In genomic region chr5:119913425-119913824, GRCh38 we compare ENCODE assay signal across 24 cellular contexts.
DNase-seq lines count a peak whose midpoint lies in the region; ATAC-seq, FAIRE-seq and TF ChIP-seq lines count a peak whose summit lies in the region.
"Had no signal": no experiment of that assay in that cellular context is flagged by ENCODE, and none has a peak within 500 bp of the region (broad histone marks: within the 10 kb centered on the region; RNA-seq: fewer than 3 reads in every experiment).

No MANE protein-coding gene starts in this region.

- FAIRE-seq in HepG2 (lab: Jason Lieb, UNC) = no peak
- FAIRE-seq: GM12878, H1, K562 had no signal

- in situ Hi-C loops in HepG2 (cut with HindIII; ENCODE audit: extremely low pct_ligation_motif_present, low pct_unique_long_range_greater_than_20kb) = no loop called here

- no peaks in the 10 kb centered on the region for H4K20me1 ChIP-seq in HepG2 (ENCODE audit: insufficient read depth, low read length)

- H3K27me3 Mint-ChIP-seq in stimulated activated memory B cell treated with anti-CD40 and anti-IgM and Interleukin-4, amounts not matched to agents 10 μg/mL and 1 μg/mL and 100 μg/mL, for 72 hours = no peaks in the 10 kb centered on the region

- TF ChIP-seq RAD21 in HepG2 (CRISPR knock-in tag; IDR thresholded peaks at IDR 0.05) = no peak

- H3K4me3 Mint-ChIP-seq in stimulated activated memory B cell treated with anti-CD40 and anti-IgM and Interleukin-4, amounts not matched to agents 10 μg/mL and 1 μg/mL and 100 μg/mL, for 72 hours = no peak overlapping the region

- no peak for TF ChIP-seq POLR2A in HepG2 (IDR thresholded peaks at IDR 0.05; ENCODE audit: insufficient read depth in 1 of 2, low read depth in 2 of 2, low read length in 2 of 2)
- TF ChIP-seq POLR2A in right lobe of liver (IDR thresholded peaks at IDR 0.05) = no peak

- CTCF ChIA-PET in HepG2 (lab: Yijun Ruan, JAX; ENCODE audit: low intra/inter-chr PET ratio, low total read pairs) = no interaction called here

- H3K27me3 ChIP-seq in HepG2 (ENCODE audit: control insufficient read depth in 1 of 2, insufficient read depth in 2 of 2, low read length in 2 of 2) (no peaks in the 10 kb centered on the region), right lobe of liver (no peaks in the 10 kb centered on the region)
- H3K27me3 ChIP-seq: BE2C had no signal

- BruUV-seq in HepG2 (replicated peaks; lab: Mats Ljungman, UMichigan) = no TSS peak

- TF ChIP-seq EP300 in HepG2 (IDR thresholded peaks at IDR 0.05; ENCODE audit: low read depth in 2 of 2, low read length in 2 of 2) (no peak), HepG2 (CRISPR knock-in tag; IDR thresholded peaks at IDR 0.05; ENCODE audit: borderline replicate concordance) (no peak)

- H3K27ac ChIP-seq in HepG2 (ENCODE audit: extremely low read length, insufficient read depth, low read length) (no peak overlapping the region), right lobe of liver (no peak overlapping the region)
- H3K27ac ChIP-seq: RWPE1, SK-N-MC had no signal

- H3K4me1 ChIP-seq in HepG2 (ENCODE audit: insufficient read depth, low read length) (no peaks in the 10 kb centered on the region), right lobe of liver (no peaks in the 10 kb centered on the region)
- H3K4me1 ChIP-seq: BE2C had no signal

- TF ChIP-seq CTCF in HepG2 (CRISPR knock-in tag; IDR thresholded peaks at IDR 0.05) (no peak), right lobe of liver (IDR thresholded peaks at IDR 0.05) (no peak)

- H3K4me3 ChIP-seq in HepG2 (replicated peaks in 1 of 3; ENCODE audit: insufficient read depth in 1 of 3, low read depth in 2 of 3, low read length in 3 of 3) (no peak overlapping the region), right lobe of liver (no peak overlapping the region)
- H3K4me3 ChIP-seq: GM12878, K562, SK-N-MC had no signal

- DNase-seq in HepG2 (ENCODE audit: low spot score) (no peak), right lobe of liver (no peak), NCI-H510A treated with DMSO at 0.1 percent for 48 hours (lab: John Stamatoyannopoulos, UW) (peak; percentile 45), left colon (no peak), activated gamma-delta T cell (lab: John Stamatoyannopoulos, UW) (no peak), anterior cingulate cortex (lab: John Stamatoyannopoulos, UW) (no peak), HPDE6-E6E7 (ENCODE audit: extremely low spot score) (no peak)
- DNase-seq: BE2C; DND-41; MM.1S; NCI-H1048; NCI-H1436 treated with DMSO at 0.1 percent for 48 hours; NCI-H1930; NCI-H226; NCI-H524 treated with DMSO at 0.1 percent for 48 hours; NK-92 treated with Interleukin-12 subunit alpha and Interleukin-12 subunit beta, amount 100 ng/mL, for 24 hours; SHP77 treated with DMSO at 0.1 percent for 48 hours; SW 1271 had no signal

- WGBS in HepG2 (ENCODE audit: low lambda C conversion rate) = 0% methylated on average over 2 of the region's 3 CpGs
- 39% methylated on average over 3 of the region's 3 CpGs for WGBS in right lobe of liver (ENCODE audit: insufficient coverage, low coverage, low lambda C conversion rate, missing lambda C conversion rate)

- no peaks in the 10 kb centered on the region for H3K4me1 Mint-ChIP-seq in stimulated activated memory B cell treated with anti-CD40 and anti-IgM and Interleukin-4, amounts not matched to agents 10 μg/mL and 1 μg/mL and 100 μg/mL, for 72 hours

- H3K27ac Mint-ChIP-seq in stimulated activated memory B cell treated with anti-CD40 and anti-IgM and Interleukin-4, amounts not matched to agents 10 μg/mL and 1 μg/mL and 100 μg/mL, for 72 hours = no peak overlapping the region

- H3K9me3 ChIP-seq in HepG2 (ENCODE audit: low read length) (no peaks in the 10 kb centered on the region), right lobe of liver (no peaks in the 10 kb centered on the region)
- H3K9me3 ChIP-seq: BE2C had no signal

- ATAC-seq in HepG2 = no peak
- ATAC-seq in right lobe of liver = no peak
- ATAC-seq in left colon = peak; percentile 63
- ATAC-seq in stimulated activated memory B cell treated with anti-CD40 and anti-IgM and Interleukin-4, amounts not matched to agents 10 μg/mL and 1 μg/mL and 100 μg/mL, for 72 hours = peak; percentile 16
- ATAC-seq: GM12878, K562 had no signal

- intact Hi-C loops in HepG2 (cut with micrococcal nuclease; ENCODE audit: unreplicated experiment) = no loop called here
- intact Hi-C loops in right lobe of liver (cut with DNase I) = no loop called here
- intact Hi-C loops in left colon (cut with DNase I, micrococcal nuclease) = no loop called here

- no peak overlapping the region for H3K4me2 ChIP-seq in HepG2 (ENCODE audit: low read depth, low read length)

- H3K36me3 ChIP-seq in HepG2 (replicated peaks in 1 of 2; ENCODE audit: control insufficient read depth in 1 of 2, insufficient read depth in 2 of 2, low read length in 2 of 2) (no peaks in the 10 kb centered on the region), right lobe of liver (no peaks in the 10 kb centered on the region)
- H3K36me3 ChIP-seq: BE2C had no signal

- no peaks in the 10 kb centered on the region for H3K79me2 ChIP-seq in HepG2 (ENCODE audit: insufficient read depth, low read length)

- H3K9ac ChIP-seq in HepG2 (ENCODE audit: insufficient read depth, low read depth, low read length) = no peak overlapping the region

- no peak overlapping the region for H2AFZ ChIP-seq in HepG2 (ENCODE audit: low read length)

- POLR2A ChIA-PET in HepG2 (lab: Yijun Ruan, JAX) = no interaction called here

- no peaks in the 10 kb centered on the region for H3K36me3 Mint-ChIP-seq in stimulated activated memory B cell treated with anti-CD40 and anti-IgM and Interleukin-4, amounts not matched to agents 10 μg/mL and 1 μg/mL and 100 μg/mL, for 72 hours

- H3K9me3 Mint-ChIP-seq in stimulated activated memory B cell treated with anti-CD40 and anti-IgM and Interleukin-4, amounts not matched to agents 10 μg/mL and 1 μg/mL and 100 μg/mL, for 72 hours = peaks cover 2% of the 10 kb centered on the region

TF ChIP-seq in HepG2, 621 proteins besides CTCF, POLR2A, EP300 and RAD21:
- 0 out of 2 replicates have a peak, but pooled peaks have one; percentile 35 for TF ChIP-seq ZSCAN25 (CRISPR knock-in tag; IDR thresholded peaks at IDR 0.05)
- TF ChIP-seq ZNF512B (CRISPR knock-in tag; IDR thresholded peaks at IDR 0.05; ENCODE audit: borderline replicate concordance) = no peak

Comparison
In these comparisons a context has a peak if more than half of its experiments do, and no peak if none do; other contexts are left out.
1. ATAC-seq: peak in left colon (single experiment) and stimulated activated memory B cell treated with anti-CD40 and anti-IgM and Interleukin-4, amounts not matched to agents 10 μg/mL and 1 μg/mL and 100 μg/mL, for 72 hours (single experiment); none in HepG2 (single experiment) and right lobe of liver (0 of 4).